8 cellular contexts compared by ENCODE assay signal in genomic region chr1:61301824-61302652, GRCh38.
A peak's percentile ranks its signal among the peaks of the same experiment; 100 is the strongest.
DNase-seq lines count a peak whose midpoint lies in the region; ATAC-seq lines count a peak whose summit lies in the region.

No MANE protein-coding gene starts in this region.

- DNase-seq in LHCN-M2 (ENCODE audit: low read depth) (peak; percentile 60), fibroblast of peridontal ligament (ENCODE audit: extremely low read depth) (peak; percentile 70), NCI-H446 treated with DMSO at 0.1 percent for 48 hours (lab: John Stamatoyannopoulos, UW) (no peak), G401 (ENCODE audit: low spot score) (no peak)

- no peak overlapping the region for H3K4me3 ChIP-seq in skin epidermis

- H3K27ac ChIP-seq in skin epidermis = peak overlapping the region in 14 of 21 experiments; percentile 1 to 82 (median 64)

- ATAC-seq in GM21717 (IDR thresholded peaks at IDR 0.05; ENCODE audit: unreplicated experiment) (peak; percentile 84), HG02759 (IDR thresholded peaks at IDR 0.05; ENCODE audit: unreplicated experiment) (no peak), HG03460 (IDR thresholded peaks at IDR 0.05; ENCODE audit: unreplicated experiment) (no peak)

- in situ Hi-C loops in G401 (cut with HindIII; ENCODE audit: low sequenced_read_pairs) = no loop called here

Comparison
In these comparisons a context has a peak if more than half of its experiments do, and no peak if none do; other contexts are left out.
1. DNase-seq: peak in LHCN-M2 (single experiment) and fibroblast of peridontal ligament (single experiment); none in NCI-H446 treated with DMSO at 0.1 percent for 48 hours (single experiment) and G401 (single experiment).